Comparison of ENCODE assay signal across 11 cellular contexts in genomic region chr6:37442416-37443218, GRCh38. TPM values are rescaled to one million over a fixed set of nuclear protein-coding genes. Genes with fewer than 3 reads are reported as not detected.
DNase-seq lines count a peak whose midpoint lies in the region; ATAC-seq, FAIRE-seq and TF ChIP-seq lines count a peak whose summit lies in the region.
"Had no signal": no experiment of that assay in that cellular context is flagged by ENCODE, and none has a peak within 500 bp of the region (broad histone marks: within the 10 kb centered on the region; RNA-seq: fewer than 3 reads in every experiment).

No MANE protein-coding gene starts in this region.

- H3K9ac ChIP-seq in OCI-LY3 (ENCODE audit: low read length): no peak overlapping the region

- ATAC-seq in GM19467 (IDR thresholded peaks at IDR 0.05; ENCODE audit: unreplicated experiment) (no peak), HG03108 (IDR thresholded peaks at IDR 0.05; ENCODE audit: unreplicated experiment) (no peak)
- ATAC-seq: K562, WTC11 had no signal

- H3K27me3 Mint-ChIP-seq in CD14-positive monocyte (ENCODE audit: low read depth in 3 of 3): peaks cover 0 to 1% (median 0%) of the 10 kb centered on the region in 3 donors

- no peak for TF ChIP-seq CTCF in CD14-positive monocyte (IDR thresholded peaks at IDR 0.05)
- no peak for TF ChIP-seq CTCF in OCI-LY3 (IDR thresholded peaks at IDR 0.05; ENCODE audit: low read depth, low read length)
- no peak for TF ChIP-seq CTCF in neutrophil (IDR thresholded peaks at IDR 0.05)

- peaks cover 11% of the 10 kb centered on the region for H3K4me1 Mint-ChIP-seq in CD14-positive monocyte
- H3K4me1 Mint-ChIP-seq: WTC11 had no signal

- H2AFZ ChIP-seq in OCI-LY3 (ENCODE audit: low read depth, low read length): no peak overlapping the region

- no peaks in the 10 kb centered on the region for H4K20me1 ChIP-seq in OCI-LY3 (ENCODE audit: insufficient read depth, low read length)

- H3K27ac ChIP-seq in OCI-LY3 (ENCODE audit: low read length) (no peak overlapping the region), esophagus (ENCODE audit: low read depth in 2 of 2, low read length in 1 of 2) (peak overlapping the region; percentile 12 to 47), neutrophil (peak overlapping the region; percentile 45)

- peak overlapping the region; percentile 9; the same call in 1 of the 2 replicates for H3K4me3 ChIP-seq in OCI-LY3 (ENCODE audit: low read length)
- peak overlapping the region in 1 of 2 donors; percentile 8 for H3K4me3 ChIP-seq in esophagus (ENCODE audit: low read depth in 1 of 2, low read length in 2 of 2)
- H3K4me3 ChIP-seq in neutrophil (ENCODE audit: low read depth in 1 of 2, low read length in 1 of 2): no peak overlapping the region
- H3K4me3 ChIP-seq: K562 had no signal

- 11 to 22% methylated on average over 4 of the region's 4 CpGs for WGBS in esophagus, 2 donors

- peaks cover 60 to 71% of the 10 kb centered on the region in 2 donors for H3K36me3 Mint-ChIP-seq in CD14-positive monocyte

- H3K9me3 ChIP-seq in OCI-LY3 (ENCODE audit: insufficient read depth, low read length) (no peaks in the 10 kb centered on the region), esophagus (ENCODE audit: control insufficient read depth in 2 of 2, insufficient read depth in 1 of 2, low read depth in 1 of 2, low read length in 1 of 2) (no peaks in the 10 kb centered on the region), neutrophil (no peaks in the 10 kb centered on the region)

- H3K4me1 ChIP-seq in OCI-LY3 (ENCODE audit: low read length) (peaks cover 8% of the 10 kb centered on the region), esophagus (ENCODE audit: control insufficient read depth in 2 of 2, insufficient read depth in 2 of 2, low read length in 1 of 2) (peaks cover 0 to 2% of the 10 kb centered on the region in 2 donors), neutrophil (ENCODE audit: control insufficient read depth in 1 of 2, insufficient read depth in 1 of 2, low read depth in 1 of 2, low read length in 1 of 2) (peaks cover 0 to 10% of the 10 kb centered on the region in 2 experiments)

- H3K9me3 Mint-ChIP-seq in CD14-positive monocyte: no peaks in the 10 kb centered on the region
- H3K9me3 Mint-ChIP-seq: WTC11 had no signal

- peak overlapping the region; percentile 52 to 76 for H3K4me3 Mint-ChIP-seq in CD14-positive monocyte
- H3K4me3 Mint-ChIP-seq: WTC11 had no signal

- DNase-seq in CD14-positive monocyte (ENCODE audit: low spot score) (no peak), RCC 7860 (ENCODE audit: low spot score) (no peak), Ammon's horn (ENCODE audit: low spot score) (no peak)
- DNase-seq: DMS79 treated with DMSO at 0.1 percent for 48 hours had no signal

- no peak for FAIRE-seq in RCC 7860 (lab: Jason Lieb, UNC)
- FAIRE-seq: K562 had no signal

- peak overlapping the region; percentile 37 for H3K4me2 ChIP-seq in OCI-LY3 (ENCODE audit: low read length)

- H3K27me3 ChIP-seq in OCI-LY3 (ENCODE audit: low read depth, low read length) (no peaks in the 10 kb centered on the region), esophagus (ENCODE audit: control insufficient read depth in 1 of 2, insufficient read depth in 2 of 2, low read length in 2 of 2) (no peaks in the 10 kb centered on the region), neutrophil (no peaks in the 10 kb centered on the region)

- H3K36me3 ChIP-seq in OCI-LY3 (replicated peaks; ENCODE audit: low read depth, low read length): peaks cover 61% of the 10 kb centered on the region
- H3K36me3 ChIP-seq in esophagus (ENCODE audit: control insufficient read depth in 2 of 2, insufficient read depth in 2 of 2, low read length in 1 of 2): peaks cover 6 to 8% of the 10 kb centered on the region in 2 donors
- H3K36me3 ChIP-seq in neutrophil: peaks cover 64% of the 10 kb centered on the region

- H3K27ac Mint-ChIP-seq in CD14-positive monocyte: peak overlapping the region; percentile 80 to 93 (median 87)
- H3K27ac Mint-ChIP-seq: WTC11 had no signal

- peaks cover 16% of the 10 kb centered on the region; the same call in 1 of the 2 replicates for H3K79me2 ChIP-seq in OCI-LY3 (ENCODE audit: low read length)

- intact Hi-C loops in CD14-positive monocyte (cut with micrococcal nuclease): no loop called here

RNA-seq across cellular contexts. Expression of gene CMTR1, which starts 9.6 kb away (rescaled TPM):
- 10 to 100 TPM; 12.0 to 15.3 TPM for polyA plus RNA-seq in CD14-positive monocyte
- polyA plus RNA-seq in esophagus: 10 to 100 TPM; 10.5 to 12.0 TPM

RNA-seq across cellular contexts. Expression of gene CCDC167, which starts 57.1 kb away (rescaled TPM):
- 10 to 100 TPM; 20.7 to 22.9 TPM for polyA plus RNA-seq in CD14-positive monocyte
- polyA plus RNA-seq in esophagus: 10 to 100 TPM; 24.1 to 44.6 TPM
